23 cellular contexts compared by ENCODE assay signal in genomic region chr1:178120088-178120487, GRCh38. TPM values are rescaled to one million over a fixed set of nuclear protein-coding genes. Genes with fewer than 3 reads are reported as not detected.
DNase-seq lines count a peak whose midpoint lies in the region; ATAC-seq, FAIRE-seq and TF ChIP-seq lines count a peak whose summit lies in the region.
"Had no signal": no experiment of that assay in that cellular context is flagged by ENCODE, and none has a peak within 500 bp of the region (broad histone marks: within the 10 kb centered on the region; RNA-seq: fewer than 3 reads in every experiment).

No MANE protein-coding gene starts in this region.

- H3K4me3 ChIP-seq in HCT116 (replicated peaks in 1 of 2; ENCODE audit: low read depth in 1 of 2, low read length in 2 of 2), result no peak overlapping the region
- H3K4me3 ChIP-seq in SK-N-MC, result no peak overlapping the region
- H3K4me3 ChIP-seq in left lung, result no peak overlapping the region
- H3K4me3 ChIP-seq in GM23338, result no peak overlapping the region
- H3K4me3 ChIP-seq: BLaER1 treated with 17β-estradiol and CSF1 and Interleukin-3, amounts not matched to agents 10 nM and 100 nM; MG63 had no signal

- no TSS peak for BruUV-seq in HCT116 (replicated peaks; lab: Mats Ljungman, UMichigan)

- no peaks in the 10 kb centered on the region for H3K36me3 ChIP-seq in HCT116 (ENCODE audit: control insufficient read depth in 1 of 2, insufficient read depth in 2 of 2, low read length in 2 of 2)
- no peaks in the 10 kb centered on the region for H3K36me3 ChIP-seq in SK-N-MC (ENCODE audit: insufficient read depth, low read length)
- H3K36me3 ChIP-seq in left lung, result no peaks in the 10 kb centered on the region
- H3K36me3 ChIP-seq in GM23338 (ENCODE audit: insufficient read depth), result no peaks in the 10 kb centered on the region
- H3K36me3 ChIP-seq: BLaER1 treated with 17β-estradiol and CSF1 and Interleukin-3, amounts not matched to agents 10 nM and 100 nM; MG63 had no signal

- no peak overlapping the region; the same call in 1 of the 2 replicates for H3K27ac Mint-ChIP-seq in GM23338
- H3K27ac Mint-ChIP-seq: CD4-positive, alpha-beta T cell had no signal

- no peak overlapping the region for H2AFZ ChIP-seq in HCT116 (ENCODE audit: low read depth, low read length, poor library complexity, severe bottlenecking)
- H2AFZ ChIP-seq in GM23338, result no peak overlapping the region

- peaks cover 29% of the 10 kb centered on the region for H3K9me3 Mint-ChIP-seq in GM23338
- H3K9me3 Mint-ChIP-seq: CD4-positive, alpha-beta T cell had no signal

- H3K36me3 Mint-ChIP-seq in GM23338 (ENCODE audit: low read depth), result peaks cover 34% of the 10 kb centered on the region

- H3K9me2 ChIP-seq in HCT116 (ENCODE audit: insufficient read depth), result no peaks in the 10 kb centered on the region
- H3K9me2 ChIP-seq in GM23338 (ENCODE audit: insufficient read depth), result no peaks in the 10 kb centered on the region
- H3K9me2 ChIP-seq: SK-N-SH had no signal

- peak overlapping the region; percentile 42; the same call in 1 of the 2 replicates for H3K4me2 ChIP-seq in HCT116 (ENCODE audit: low read length)
- H3K4me2 ChIP-seq in GM23338, result no peak overlapping the region
- H3K4me2 ChIP-seq: SK-N-SH had no signal

- H3F3A ChIP-seq in GM23338 (replicated peaks; ENCODE audit: low read depth), result no peaks in the 10 kb centered on the region

- H3K9me3 ChIP-seq in HCT116 (ENCODE audit: control insufficient read depth in 1 of 2, insufficient read depth in 1 of 2, low read depth in 1 of 2, low read length in 2 of 2) (no peaks in the 10 kb centered on the region), SK-N-MC (ENCODE audit: low read depth, low read length) (no peaks in the 10 kb centered on the region), left lung (no peaks in the 10 kb centered on the region)
- H3K9me3 ChIP-seq: MG63, SK-N-SH had no signal

- H3K79me2 ChIP-seq in HCT116 (ENCODE audit: insufficient read depth, low read length), result peaks cover 21% of the 10 kb centered on the region
- peaks cover 97% of the 10 kb centered on the region for H3K79me2 ChIP-seq in GM23338 (replicated peaks; ENCODE audit: insufficient read depth)

- H3K4me1 Mint-ChIP-seq in GM23338, result peaks cover 16% of the 10 kb centered on the region

- H3K27me3 ChIP-seq in HCT116 (ENCODE audit: insufficient read depth, low read length) (no peaks in the 10 kb centered on the region), left lung (no peaks in the 10 kb centered on the region), GM23338 (ENCODE audit: insufficient read depth) (no peaks in the 10 kb centered on the region)
- H3K27me3 ChIP-seq: BLaER1 treated with 17β-estradiol and CSF1 and Interleukin-3, amounts not matched to agents 10 nM and 100 nM; MG63 had no signal

- POLR2A ChIA-PET in HCT116 (lab: Charles Lee), result no interaction called here

- FAIRE-seq in frontal cortex (lab: Jason Lieb, UNC), result no peak
- FAIRE-seq: A204.1, G401.6, RCC 7860 had no signal

- DNase-seq in A172 (ENCODE audit: low spot score) (peak; percentile 53), HCT116 (ENCODE audit: low read depth, low spot score) (no peak), SK-N-MC (ENCODE audit: low read depth, low spot score) (peak; percentile 58), left lung (no peak), frontal cortex (ENCODE audit: low spot score in 2 of 2) (no peak), GM23338 (ENCODE audit: low spot score) (no peak), NCI-H446 treated with DMSO at 0.1 percent for 48 hours (lab: John Stamatoyannopoulos, UW) (no peak)
- DNase-seq: AML-193; CD4-positive, alpha-beta T cell; HCEC 1CT; MG63; NCI-H1105 treated with DMSO at 0.1 percent for 48 hours; NCI-H146; NCI-H1930; NCI-H2107; NCI-H446; NCI-H526; SK-N-SH; SW 1271 had no signal

- no peak overlapping the region for H3K27ac ChIP-seq in HCT116 (ENCODE audit: low read depth, low read length)
- H3K27ac ChIP-seq in SK-N-MC, result no peak overlapping the region
- H3K27ac ChIP-seq in left lung, result no peak overlapping the region
- no peak overlapping the region for H3K27ac ChIP-seq in GM23338 (ENCODE audit: low read depth)
- H3K27ac ChIP-seq: BLaER1 treated with 17β-estradiol and CSF1 and Interleukin-3, amounts not matched to agents 10 nM and 100 nM had no signal

- H3K4me3 Mint-ChIP-seq in GM23338, result no peak overlapping the region
- H3K4me3 Mint-ChIP-seq: CD4-positive, alpha-beta T cell had no signal

- no peak for TF ChIP-seq RAD21 in HCT116 (IDR thresholded peaks at IDR 0.05; ENCODE audit: low read depth)

- RAD21 ChIA-PET in HCT116 (lab: Charles Lee; ENCODE audit: low non-redundant PET in 1 of 2, low total read pairs in 2 of 2, uncharacterized antibody in 2 of 2, unreplicated experiment in 2 of 2), result no interaction called here

- no peaks in the 10 kb centered on the region for H4K20me1 ChIP-seq in HCT116 (ENCODE audit: insufficient read depth)
- peaks cover 6% of the 10 kb centered on the region; the same call in 1 of the 2 replicates for H4K20me1 ChIP-seq in GM23338 (replicated peaks; ENCODE audit: insufficient read depth)
- H4K20me1 ChIP-seq: BLaER1 treated with 17β-estradiol and CSF1 and Interleukin-3, amounts not matched to agents 10 nM and 100 nM had no signal

- ATAC-seq in HCT116 (no peak), left lung (peak; percentile 52), GM23338 (no peak)

- H3K27me3 Mint-ChIP-seq in GM23338 (ENCODE audit: insufficient read depth, low read depth, poor library complexity), result no peaks in the 10 kb centered on the region
- H3K27me3 Mint-ChIP-seq: CD4-positive, alpha-beta T cell had no signal

- H3K4me1 ChIP-seq in HCT116 (ENCODE audit: control insufficient read depth in 1 of 2, insufficient read depth in 2 of 2, low read length in 2 of 2) (peaks cover 0 to 27% of the 10 kb centered on the region in 2 experiments; a peak in 2 of 4 replicates), left lung (peaks cover 5 to 14% of the 10 kb centered on the region in 2 donors), GM23338 (ENCODE audit: insufficient read depth) (peaks cover 20% of the 10 kb centered on the region; the same call in 1 of the 2 replicates)

- TF ChIP-seq POLR2A in HCT116 (IDR thresholded peaks at IDR 0.05; ENCODE audit: borderline replicate concordance, extremely low read depth, insufficient read depth, insufficient read length), result no peak

- intact Hi-C loops in HCT116 (cut with micrococcal nuclease) (no loop called here), left lung (cut with DNase I) (no loop called here)

- TF ChIP-seq CTCF in HCT116 (IDR thresholded peaks at IDR 0.05 in 2 of 3, conservative IDR thresholded peaks at IDR 0.05 in 1 of 3; ENCODE audit: borderline replicate concordance in 1 of 3, insufficient read depth in 1 of 3, low read depth in 2 of 3, low read length in 2 of 3), result no peak
- no peak for TF ChIP-seq CTCF in left lung (IDR thresholded peaks at IDR 0.05)
- no peak for TF ChIP-seq CTCF in GM23338 (conservative IDR thresholded peaks at IDR 0.05; ENCODE audit: low read depth in 2 of 2)

- H3K9ac ChIP-seq in HCT116 (ENCODE audit: low read length) (no peak overlapping the region), SK-N-MC (ENCODE audit: insufficient read length) (no peak overlapping the region)
- H3K9ac ChIP-seq: BLaER1 treated with 17β-estradiol and CSF1 and Interleukin-3, amounts not matched to agents 10 nM and 100 nM; SK-N-SH had no signal

- CTCF ChIA-PET in HCT116 (lab: Charles Lee), result no interaction called here

TF ChIP-seq in HCT116, 20 proteins besides CTCF, POLR2A, EP300 and RAD21 (continues in another document):
- TF ChIP-seq SIN3A (IDR thresholded peaks at IDR 0.05; ENCODE audit: low read depth) (no peak), ZFX (IDR thresholded peaks at IDR 0.05) (no peak), JUND (IDR thresholded peaks at IDR 0.05) (no peak), ATF3 (IDR thresholded peaks at IDR 0.05) (no peak), ELF1 (IDR thresholded peaks at IDR 0.05; ENCODE audit: borderline replicate concordance, low read depth) (no peak), MAX (IDR thresholded peaks at IDR 0.05) (no peak)

TF ChIP-seq in GM23338, 12 proteins besides CTCF, POLR2A, EP300 and RAD21:
- TF ChIP-seq ZNF331 (CRISPR knock-in tag; IDR thresholded peaks at IDR 0.05; ENCODE audit: low read depth) (no peak), NANOG (IDR thresholded peaks at IDR 0.05; ENCODE audit: borderline replicate concordance) (no peak), STAT1 (IDR thresholded peaks at IDR 0.05; ENCODE audit: unreplicated experiment) (no peak), REST (IDR thresholded peaks at IDR 0.05; ENCODE audit: unreplicated experiment) (no peak), EZH2 (IDR thresholded peaks at IDR 0.05; ENCODE audit: low read depth, unreplicated experiment) (no peak)

RNA-seq across cellular contexts. Expression of gene RASAL2, which starts 26.2 kb away (rescaled TPM):
- 18.7 and 23.8 TPM in 2 replicates for total RNA-seq in A172 (2014; rRNA removed; shearing (Covaris generic))
- total RNA-seq in HCT116 (2021; ENCODE audit: unreplicated experiment) (11.7 TPM), left lung (10 to 100 TPM; 27.5 to 30.2 TPM), frontal cortex (28.9 TPM)
- polyA plus RNA-seq in HCT116 (2012), result 3.4 and 4.8 TPM in 2 replicates
- total RNA-seq in GM23338 (2014; rRNA removed; shearing (Covaris generic)), result 35.4 and 42.2 TPM in 2 replicates
- polyA plus RNA-seq in GM23338 (2016; fragmentation: Nextera tagmentation; extraction: Ambion mirVana), result 14.6 and 16.0 TPM in 2 replicates

Comparison
In these comparisons a context has a peak if more than half of its experiments do, and no peak if none do; other contexts are left out.
1. DNase-seq: peak in A172 (single experiment) and SK-N-MC (single experiment); none in HCT116 (single experiment), left lung (0 of 2), frontal cortex (0 of 2), GM23338 (single experiment) and NCI-H446 treated with DMSO at 0.1 percent for 48 hours (single experiment).